In the genomic region with DNA sequence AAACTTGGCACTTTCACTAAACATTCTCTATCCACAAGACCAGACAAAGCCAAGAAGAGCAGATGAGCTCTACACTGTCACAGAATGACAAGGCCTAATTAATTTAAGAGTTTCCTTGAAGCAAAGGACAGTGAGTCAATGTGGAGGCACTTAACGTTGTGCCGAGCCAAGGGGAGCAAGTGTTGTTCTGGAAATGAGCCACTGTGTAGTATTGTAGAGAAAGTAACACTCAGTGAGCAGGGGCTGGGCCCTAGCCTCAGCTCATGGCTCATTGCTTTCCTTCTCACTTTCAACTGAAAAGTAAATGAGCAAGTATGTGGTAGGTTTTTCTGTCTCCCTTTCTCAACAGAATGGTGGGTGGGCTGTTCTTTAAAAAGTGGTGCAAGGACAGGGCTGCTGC, we compare ENCODE assay signal across 9 cellular contexts. TPM values are rescaled to one million over a fixed set of nuclear protein-coding genes. Genes with fewer than 3 reads are reported as not detected.
DNase-seq lines count a peak whose midpoint lies in the region; ATAC-seq lines count a peak whose summit lies in the region.
"Had no signal": no experiment of that assay in that cellular context is flagged by ENCODE, and none has a peak within 500 bp of the region (broad histone marks: within the 10 kb centered on the region; RNA-seq: fewer than 3 reads in every experiment).

No MANE protein-coding gene starts in this region.

- no peaks in the 10 kb centered on the region for H3K27me3 Mint-ChIP-seq in effector memory CD8-positive, alpha-beta T cell

- peaks cover 16 to 30% of the 10 kb centered on the region in 2 donors for H3K4me1 Mint-ChIP-seq in effector memory CD8-positive, alpha-beta T cell (ENCODE audit: low read depth in 2 of 2)

- H3K4me3 Mint-ChIP-seq in effector memory CD8-positive, alpha-beta T cell: no peak overlapping the region

- peak; percentile 80 for ATAC-seq in GM18498 (IDR thresholded peaks at IDR 0.05; ENCODE audit: unreplicated experiment)
- ATAC-seq in GM19438 (IDR thresholded peaks at IDR 0.05; ENCODE audit: low read depth, unreplicated experiment): peak; percentile 66
- peak; percentile 86 for ATAC-seq in HG03064 (IDR thresholded peaks at IDR 0.05; ENCODE audit: low read depth, unreplicated experiment)
- no peak for ATAC-seq in effector memory CD8-positive, alpha-beta T cell (replicated peaks)

- peak overlapping the region; percentile 26 to 68 for H3K27ac Mint-ChIP-seq in effector memory CD8-positive, alpha-beta T cell

- no peaks in the 10 kb centered on the region for H3K36me3 Mint-ChIP-seq in effector memory CD8-positive, alpha-beta T cell (ENCODE audit: insufficient read depth)

- no peaks in the 10 kb centered on the region for H3K9me3 Mint-ChIP-seq in effector memory CD8-positive, alpha-beta T cell

- no peak for DNase-seq in effector memory CD8-positive, alpha-beta T cell
- DNase-seq in NOMO-1 (lab: John Stamatoyannopoulos, UW; ENCODE audit: unreplicated experiment in 2 of 2) (no peak), ureter (ENCODE audit: low spot score) (no peak), GDM1 (lab: John Stamatoyannopoulos, UW) (no peak), occipital lobe (lab: John Stamatoyannopoulos, UW) (no peak)
- DNase-seq: NCI-H2227 treated with DMSO at 0.1 percent for 48 hours had no signal

RNA-seq across cellular contexts. Expression of a gene that starts 11.7 kb away (rescaled TPM):
- 25.3 TPM for total RNA-seq in ureter
- 0.47 TPM for total RNA-seq in occipital lobe

Comparison
In these comparisons a context has a peak if more than half of its experiments do, and no peak if none do; other contexts are left out.
1. RNA of a gene that starts 11.7 kb away (total RNA-seq): 25.3 TPM in ureter (single experiment); 0.47 TPM in occipital lobe (single experiment); every median in the first group is over 10 times any median in the second.